1 cellular context compared by ENCODE assay signal in the genomic region with DNA sequence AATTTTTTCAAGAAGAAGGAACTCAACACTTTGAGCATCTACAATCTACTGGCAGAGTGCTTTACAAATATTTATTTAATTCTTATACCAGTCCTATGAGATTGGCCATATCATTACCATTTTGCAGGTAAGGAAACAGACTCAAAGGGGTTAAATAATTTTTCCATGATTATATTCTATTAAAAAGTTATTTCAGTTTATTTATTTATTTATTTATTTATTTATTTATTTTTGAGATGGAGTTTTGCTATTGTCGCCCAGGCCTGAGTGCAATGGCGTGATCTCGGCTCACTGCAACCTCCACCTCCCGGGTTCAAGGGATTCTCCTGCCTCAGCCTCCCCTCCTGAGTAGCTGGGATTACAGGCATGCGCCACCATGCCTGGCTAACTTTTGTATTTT. TPM values are rescaled to one million over a fixed set of nuclear protein-coding genes. Genes with fewer than 3 reads are reported as not detected.
"Had no signal": no experiment of that assay in that cellular context is flagged by ENCODE, and none has a peak within 500 bp of the region (broad histone marks: within the 10 kb centered on the region; RNA-seq: fewer than 3 reads in every experiment).

No MANE protein-coding gene starts in this region.

RNA-seq across cellular contexts. Expression of gene SOX2, which starts 52.3 kb away (rescaled TPM):
- total RNA-seq: G401 had no signal
